In the genomic region with DNA sequence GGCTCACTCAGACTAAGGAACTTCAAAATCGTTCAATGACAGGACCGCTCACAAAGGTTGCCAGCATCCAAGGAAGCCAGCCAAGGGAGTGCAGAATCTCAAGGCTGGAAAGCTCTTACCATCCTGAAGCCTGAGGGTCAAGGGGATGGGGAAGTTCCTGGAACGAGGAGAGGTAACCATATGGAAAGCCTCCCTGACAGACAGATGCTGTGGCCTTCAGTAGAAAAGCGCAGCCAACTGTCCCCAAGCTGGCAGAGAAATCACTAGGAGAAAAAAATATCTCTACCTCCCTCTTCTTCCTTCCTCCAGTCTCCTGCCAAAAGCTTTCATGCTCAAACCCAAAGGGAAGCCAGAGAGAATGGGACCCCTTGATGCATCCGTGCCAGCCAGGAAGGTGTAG, we compare ENCODE assay signal across 14 cellular contexts.
"Had no signal": no experiment of that assay in that cellular context is flagged by ENCODE, and none has a peak within 500 bp of the region (broad histone marks: within the 10 kb centered on the region; RNA-seq: fewer than 3 reads in every experiment).

No MANE protein-coding gene starts in this region.

- DNase-seq: activated CD4-positive, alpha-beta T cell treated with anti-CD3 and anti-CD28 coated beads for 4 hours; activated CD8-positive, alpha-beta T cell treated with anti-CD3 and anti-CD28 coated beads for 36 hours; activated effector memory CD4-positive, alpha-beta T cell treated with Interleukin-2 at 50 U/mL for 16 hours; activated T-cell treated with anti-CD3 and anti-CD28 coated beads, Interleukin-2, amount 50 U/mL, for 4 hours; adrenal gland; central memory CD4-positive, alpha-beta T cell; effector CD8-positive, alpha-beta T cell; pancreas; stimulated activated CD4-positive, alpha-beta T cell treated with anti-CD3 and anti-CD28 coated beads, Interleukin-15, amount 100 ng/mL, for 24 hours; stimulated activated CD4-positive, alpha-beta T cell treated with anti-CD3 and anti-CD28 coated beads, Interleukin-4, amount 100 ng/mL, for 24 hours; stimulated activated naive CD4-positive, alpha-beta T cell treated with Interleukin-2 at 50 U/mL for 16 hours; T-helper 2 cell had no signal

- H3K36me3 Mint-ChIP-seq: activated naive CD4-positive, alpha-beta T cell treated with anti-CD3 and anti-CD28 coated beads, Interleukin-2, amount 50 U/mL, for 24 hours had no signal

- H3K27me3 ChIP-seq: adrenal gland, pancreas, suprapubic skin had no signal

- ATAC-seq: activated CD8-positive, alpha-beta T cell treated with anti-CD3 and anti-CD28 coated beads for 36 hours; activated T-cell treated with anti-CD3 and anti-CD28 coated beads, Interleukin-2, amount 50 U/mL, for 4 hours; pancreas had no signal

- H3K27ac Mint-ChIP-seq: activated CD8-positive, alpha-beta T cell treated with anti-CD3 and anti-CD28 coated beads for 36 hours; activated naive CD4-positive, alpha-beta T cell treated with anti-CD3 and anti-CD28 coated beads, Interleukin-2, amount 50 U/mL, for 24 hours had no signal

- H3K27ac ChIP-seq: pancreas, suprapubic skin had no signal

- H3K9me3 ChIP-seq: adrenal gland, pancreas, suprapubic skin had no signal

- H3K4me1 Mint-ChIP-seq: activated naive CD4-positive, alpha-beta T cell treated with anti-CD3 and anti-CD28 coated beads, Interleukin-2, amount 50 U/mL, for 24 hours had no signal

- H3K4me1 ChIP-seq: suprapubic skin had no signal

- H3K4me3 Mint-ChIP-seq: activated CD8-positive, alpha-beta T cell treated with anti-CD3 and anti-CD28 coated beads for 36 hours; activated naive CD4-positive, alpha-beta T cell treated with anti-CD3 and anti-CD28 coated beads, Interleukin-2, amount 50 U/mL, for 24 hours; activated T-cell treated with anti-CD3 and anti-CD28 coated beads, Interleukin-2, amount 50 U/mL, for 4 hours had no signal

- H3K9me3 Mint-ChIP-seq: activated CD8-positive, alpha-beta T cell treated with anti-CD3 and anti-CD28 coated beads for 36 hours; activated naive CD4-positive, alpha-beta T cell treated with anti-CD3 and anti-CD28 coated beads, Interleukin-2, amount 50 U/mL, for 24 hours; activated T-cell treated with anti-CD3 and anti-CD28 coated beads, Interleukin-2, amount 50 U/mL, for 4 hours had no signal

- H3K4me3 ChIP-seq: adrenal gland, pancreas, suprapubic skin had no signal

- H3K36me3 ChIP-seq: adrenal gland, pancreas, suprapubic skin had no signal
